ENCODE assay signal across 8 cellular contexts in genomic region chr4:108171541-108172230, GRCh38.
DNase-seq lines count a peak whose midpoint lies in the region; ATAC-seq lines count a peak whose summit lies in the region.

No MANE protein-coding gene starts in this region.

- peak overlapping the region; percentile 54 to 93 for H3K4me3 Mint-ChIP-seq in stimulated activated naive B cell treated with anti-CD40 and anti-IgM and Interleukin-4, amounts not matched to agents 10 μg/mL and 1 μg/mL and 100 μg/mL, for 72 hours

- DNase-seq in NCI-H2227 treated with DMSO at 0.1 percent for 48 hours (lab: John Stamatoyannopoulos, UW), result peak; percentile 26
- peak; percentile 47 for DNase-seq in activated T-helper 1 cell treated with Interleukin-2 at 50 U/mL for 16 hours (ENCODE audit: low read depth)
- peak; percentile 78 for DNase-seq in islet precursor cell
- DNase-seq in stimulated activated naive B cell treated with anti-CD40 and anti-IgM and Interleukin-4, amounts not matched to agents 10 μg/mL and 1 μg/mL and 100 μg/mL, for 72 hours, result no peak
- no peak for DNase-seq in HPDE6-E6E7 (ENCODE audit: extremely low spot score)
- no peak for DNase-seq in GOT3 (lab: John Stamatoyannopoulos, UW)

- H3K4me1 Mint-ChIP-seq in stimulated activated naive B cell treated with anti-CD40 and anti-IgM and Interleukin-4, amounts not matched to agents 10 μg/mL and 1 μg/mL and 100 μg/mL, for 72 hours, result peaks cover 29 to 55% of the 10 kb centered on the region in 2 donors

- H3K27me3 Mint-ChIP-seq in stimulated activated naive B cell treated with anti-CD40 and anti-IgM and Interleukin-4, amounts not matched to agents 10 μg/mL and 1 μg/mL and 100 μg/mL, for 72 hours, result peaks cover 46 to 69% of the 10 kb centered on the region in 2 donors

- H3K9me3 Mint-ChIP-seq in stimulated activated naive B cell treated with anti-CD40 and anti-IgM and Interleukin-4, amounts not matched to agents 10 μg/mL and 1 μg/mL and 100 μg/mL, for 72 hours, result no peaks in the 10 kb centered on the region

- no peaks in the 10 kb centered on the region for H3K36me3 Mint-ChIP-seq in stimulated activated naive B cell treated with anti-CD40 and anti-IgM and Interleukin-4, amounts not matched to agents 10 μg/mL and 1 μg/mL and 100 μg/mL, for 72 hours

- no peak for ATAC-seq in stimulated activated naive B cell treated with anti-CD40 and anti-IgM and Interleukin-4, amounts not matched to agents 10 μg/mL and 1 μg/mL and 100 μg/mL, for 72 hours (replicated peaks)
- ATAC-seq in HG03469 (IDR thresholded peaks at IDR 0.05; ENCODE audit: unreplicated experiment) (no peak), GM19035 (IDR thresholded peaks at IDR 0.05; ENCODE audit: unreplicated experiment) (no peak)

- peak overlapping the region; percentile 66 for H3K27ac Mint-ChIP-seq in stimulated activated naive B cell treated with anti-CD40 and anti-IgM and Interleukin-4, amounts not matched to agents 10 μg/mL and 1 μg/mL and 100 μg/mL, for 72 hours

Comparison
In these comparisons a context has a peak if more than half of its experiments do, and no peak if none do; other contexts are left out.
1. DNase-seq: peak in NCI-H2227 treated with DMSO at 0.1 percent for 48 hours (single experiment), activated T-helper 1 cell treated with Interleukin-2 at 50 U/mL for 16 hours (single experiment) and islet precursor cell (single experiment); none in stimulated activated naive B cell treated with anti-CD40 and anti-IgM and Interleukin-4, amounts not matched to agents 10 μg/mL and 1 μg/mL and 100 μg/mL, for 72 hours (single experiment), HPDE6-E6E7 (single experiment) and GOT3 (single experiment).